In the genomic region with DNA sequence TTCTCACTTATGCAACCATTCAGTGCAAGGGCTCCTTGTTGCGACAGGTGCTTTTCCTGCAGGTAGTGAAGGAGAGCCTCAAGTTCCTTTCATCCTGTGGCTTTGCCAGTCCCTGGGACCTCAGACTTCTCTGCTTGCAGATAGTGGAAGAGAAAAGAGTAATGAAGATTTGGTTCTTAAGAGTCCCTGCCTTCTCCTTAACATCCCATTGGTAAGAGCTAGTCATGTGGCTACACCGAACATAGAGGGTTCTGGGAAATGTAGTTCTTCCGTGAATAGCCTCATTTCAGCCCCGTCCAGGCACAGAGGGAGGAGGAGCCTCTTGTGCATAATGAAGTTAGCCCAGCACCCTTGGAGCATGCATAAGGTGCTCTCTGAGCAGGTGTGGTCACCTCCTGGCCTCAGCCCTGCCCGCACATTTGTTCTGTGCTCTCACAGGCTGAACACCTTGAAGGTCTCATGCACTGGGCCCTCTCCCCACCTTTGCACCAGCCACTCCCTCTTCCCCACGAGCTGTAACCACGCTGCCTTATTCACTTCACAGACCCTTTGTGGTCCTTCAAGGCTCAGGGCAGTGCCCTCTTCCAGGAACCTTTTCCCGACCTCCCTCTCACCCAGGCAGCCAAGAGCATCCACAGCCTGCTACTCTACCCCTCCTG, we compare ENCODE assay signal across 12 cellular contexts.
A peak's percentile ranks its signal among the peaks of the same experiment; 100 is the strongest.
DNase-seq lines count a peak whose midpoint lies in the region; ATAC-seq, FAIRE-seq and TF ChIP-seq lines count a peak whose summit lies in the region.
"Had no signal": no experiment of that assay in that cellular context is flagged by ENCODE, and none has a peak within 500 bp of the region (broad histone marks: within the 10 kb centered on the region; RNA-seq: fewer than 3 reads in every experiment).

No MANE protein-coding gene starts in this region.

- H3K9me3 ChIP-seq in A673 (ENCODE audit: low read depth, low read length, poor library complexity, severe bottlenecking) (no peaks in the 10 kb centered on the region), kidney (ENCODE audit: control insufficient read depth in 1 of 2, low read length in 2 of 2) (no peaks in the 10 kb centered on the region)

- H3K27ac ChIP-seq in A673 (ENCODE audit: low read depth, low read length, poor library complexity, severe bottlenecking) (no peak overlapping the region), kidney (ENCODE audit: low read depth in 2 of 2, low read length in 2 of 2) (no peak overlapping the region)

- CTCF ChIA-PET in A673 (lab: Charles Lee): no interaction called here

- no TSS peak for BruUV-seq in A673 (replicated peaks; lab: Mats Ljungman, UMichigan)

- H3K27me3 ChIP-seq in A673 (replicated peaks; ENCODE audit: insufficient read depth, low read depth, low read length, poor library complexity): no peaks in the 10 kb centered on the region

- H3K4me1 ChIP-seq in A673 (ENCODE audit: insufficient read depth, low read length, poor library complexity, severe bottlenecking) (peaks cover under 1% of the 10 kb centered on the region), kidney (ENCODE audit: control insufficient read depth in 1 of 2, insufficient read depth in 1 of 2, low read depth in 1 of 2, low read length in 2 of 2) (no peaks in the 10 kb centered on the region)

- no peak overlapping the region for H3K9ac ChIP-seq in kidney (ENCODE audit: low read length in 2 of 2)

- ATAC-seq in GM18868 (IDR thresholded peaks at IDR 0.05; ENCODE audit: unreplicated experiment) (peak; percentile 42), GM19324 (IDR thresholded peaks at IDR 0.05; ENCODE audit: low FRiP score, unreplicated experiment) (no peak)

- no peak overlapping the region for H3K4me3 ChIP-seq in A673 (ENCODE audit: low read depth, low read length, poor library complexity, severe bottlenecking)
- no peak overlapping the region for H3K4me3 ChIP-seq in kidney (ENCODE audit: low read length in 2 of 2)

- H3K36me3 ChIP-seq in A673 (ENCODE audit: insufficient read depth, low read length, poor library complexity, severe bottlenecking): no peaks in the 10 kb centered on the region
- no peaks in the 10 kb centered on the region for H3K36me3 ChIP-seq in kidney (ENCODE audit: control insufficient read depth in 1 of 2, insufficient read depth in 2 of 2, low read length in 2 of 2)

- no peaks in the 10 kb centered on the region for H3K4me1 Mint-ChIP-seq in activated T-helper 2 cell treated with anti-CD3 and anti-CD28 coated beads, Interferon-gamma antibody, Interleukin-2, Interleukin-4, amounts not matched to agents 10 μg/mL and 5 μg/mL and 100 μg/mL, durations not matched to agents 14 hours and 24 hours and 36 hours (ENCODE audit: low read depth)

- H3K9me3 Mint-ChIP-seq in activated T-helper 2 cell treated with anti-CD3 and anti-CD28 coated beads, Interferon-gamma antibody, Interleukin-2, Interleukin-4, amounts not matched to agents 10 μg/mL and 5 μg/mL and 100 μg/mL, durations not matched to agents 14 hours and 24 hours and 36 hours: no peaks in the 10 kb centered on the region

- POLR2A ChIA-PET in A673 (lab: Charles Lee; ENCODE audit: low non-redundant PET): no interaction called here

- no peak for FAIRE-seq in kidney (lab: Jason Lieb, UNC)

- no peaks in the 10 kb centered on the region for H3K36me3 Mint-ChIP-seq in activated T-helper 2 cell treated with anti-CD3 and anti-CD28 coated beads, Interferon-gamma antibody, Interleukin-2, Interleukin-4, amounts not matched to agents 10 μg/mL and 5 μg/mL and 100 μg/mL, durations not matched to agents 14 hours and 24 hours and 36 hours (ENCODE audit: low read depth)

- DNase-seq in A673 (ENCODE audit: low spot score): peak; percentile 23
- DNase-seq in SW480 (ENCODE audit: low spot score): peak; percentile 13
- DNase-seq in kidney: peak; percentile 48
- DNase-seq in NCI-H345 (lab: John Stamatoyannopoulos, UW): no peak
- DNase-seq in hypothalamus (lab: John Stamatoyannopoulos, UW): no peak
- no peak for DNase-seq in activated T-helper 2 cell treated with anti-CD3 and anti-CD28 coated beads, Interferon-gamma antibody, Interleukin-2, Interleukin-4, amounts not matched to agents 10 μg/mL and 5 μg/mL and 100 μg/mL, durations not matched to agents 14 hours and 24 hours and 36 hours (ENCODE audit: low spot score)
- DNase-seq: activated CD4-positive, alpha-beta T cell treated with anti-CD3 and anti-CD28 coated beads for 1 hour; amniotic stem cell; dermis blood vessel endothelial cell; NCI-H2029 had no signal

- H3K27ac Mint-ChIP-seq in activated T-helper 2 cell treated with anti-CD3 and anti-CD28 coated beads, Interferon-gamma antibody, Interleukin-2, Interleukin-4, amounts not matched to agents 10 μg/mL and 5 μg/mL and 100 μg/mL, durations not matched to agents 14 hours and 24 hours and 36 hours: no peak overlapping the region

- no peaks in the 10 kb centered on the region for H3K27me3 Mint-ChIP-seq in activated T-helper 2 cell treated with anti-CD3 and anti-CD28 coated beads, Interferon-gamma antibody, Interleukin-2, Interleukin-4, amounts not matched to agents 10 μg/mL and 5 μg/mL and 100 μg/mL, durations not matched to agents 14 hours and 24 hours and 36 hours (ENCODE audit: low read depth)

- TF ChIP-seq CTCF in A673 (conservative IDR thresholded peaks at IDR 0.05; ENCODE audit: low read depth, low read length) (no peak), kidney (IDR thresholded peaks at IDR 0.05; ENCODE audit: borderline replicate concordance, extremely low read depth, insufficient read depth) (no peak)

- H3K4me3 Mint-ChIP-seq in activated T-helper 2 cell treated with anti-CD3 and anti-CD28 coated beads, Interferon-gamma antibody, Interleukin-2, Interleukin-4, amounts not matched to agents 10 μg/mL and 5 μg/mL and 100 μg/mL, durations not matched to agents 14 hours and 24 hours and 36 hours (ENCODE audit: low read depth): no peak overlapping the region

- intact Hi-C loops in A673 (cut with micrococcal nuclease; ENCODE audit: unreplicated experiment) (no loop called here), kidney (cut with DNase I) (no loop called here)
- intact Hi-C loops in activated T-helper 2 cell treated with anti-CD3 and anti-CD28 coated beads, Interferon-gamma antibody, Interleukin-2, Interleukin-4, amounts not matched to agents 10 μg/mL and 5 μg/mL and 100 μg/mL, durations not matched to agents 14 hours and 24 hours and 36 hours (cut with micrococcal nuclease): no loop called here

Comparison
In these comparisons a context has a peak if more than half of its experiments do, and no peak if none do; other contexts are left out.
1. DNase-seq: peak in A673 (single experiment), SW480 (single experiment) and kidney (single experiment); none in NCI-H345 (single experiment), hypothalamus (0 of 51) and activated T-helper 2 cell treated with anti-CD3 and anti-CD28 coated beads, Interferon-gamma antibody, Interleukin-2, Interleukin-4, amounts not matched to agents 10 μg/mL and 5 μg/mL and 100 μg/mL, durations not matched to agents 14 hours and 24 hours and 36 hours (single experiment).